In genomic region chr2:222709191-222709891, GRCh38 we compare ENCODE assay signal across 8 cellular contexts. TPM values are rescaled to one million over a fixed set of nuclear protein-coding genes. Genes with fewer than 3 reads are reported as not detected.
DNase-seq lines count a peak whose midpoint lies in the region; ATAC-seq and TF ChIP-seq lines count a peak whose summit lies in the region.

No MANE protein-coding gene starts in this region.

- H3K27me3 ChIP-seq in endodermal cell (ENCODE audit: control insufficient read depth, insufficient read depth, low read length, poor library complexity, severe bottlenecking) = peaks cover 18% of the 10 kb centered on the region

- peaks cover 4% of the 10 kb centered on the region for H3K4me1 ChIP-seq in endodermal cell (ENCODE audit: control insufficient read depth, insufficient read depth, low read length)

- no peak for ATAC-seq in activated CD8-positive, alpha-beta memory T cell treated with anti-CD3 and anti-CD28 coated beads, Interleukin-2, amount 10 ng/mL, durations not matched to agents 7 days and 5 days
- peak; percentile 57 for ATAC-seq in HG03108 (IDR thresholded peaks at IDR 0.05; ENCODE audit: unreplicated experiment)

- CTCF ChIA-PET in activated CD8-positive, alpha-beta memory T cell treated with anti-CD3 and anti-CD28 coated beads, Interleukin-2, amount 10 ng/mL, durations not matched to agents 7 days and 5 days (lab: Charles Lee) = interaction anchor here (0.7 to 2.2 kb wide), 10 partner anchors 9 to 238 kb away, joined by 3 to 6 read pairs (median 4); no protein-coding TSS in a partner anchor

- DNase-seq in activated CD8-positive, alpha-beta memory T cell treated with anti-CD3 and anti-CD28 coated beads, Interleukin-2, amount 10 ng/mL, durations not matched to agents 7 days and 5 days = peak; percentile 41
- no peak for DNase-seq in activated CD8-positive, alpha-beta memory T cell treated with anti-CD3 and anti-CD28 coated beads for 24 hours
- DNase-seq in RPMI7951 (ENCODE audit: low read depth) (peak; percentile 100), endodermal cell (peak; percentile 69), mesothelial cell of epicardium (ENCODE audit: low spot score in 2 of 2, unreplicated experiment in 2 of 2) (peak; percentile 31 to 42), T-helper 2 cell (no peak)
- DNase-seq in stimulated activated CD4-positive, alpha-beta T cell treated with anti-CD3 and anti-CD28 coated beads, Interleukin-12 subunit alpha, Interleukin-12 subunit beta, amount 100 ng/mL, for 4 hours = no peak

- H3K9me3 ChIP-seq in endodermal cell (ENCODE audit: control insufficient read depth, low read length) = no peaks in the 10 kb centered on the region

- H3K27me3 Mint-ChIP-seq in activated CD8-positive, alpha-beta memory T cell treated with anti-CD3 and anti-CD28 coated beads, Interleukin-2, amount 10 ng/mL, durations not matched to agents 7 days and 5 days = peaks cover 60% of the 10 kb centered on the region
- H3K27me3 Mint-ChIP-seq in endodermal cell (ENCODE audit: insufficient read depth) = peaks cover 17% of the 10 kb centered on the region
- peaks cover 5% of the 10 kb centered on the region for H3K27me3 Mint-ChIP-seq in mesothelial cell of epicardium (ENCODE audit: low read depth)

- no peaks in the 10 kb centered on the region for H3K36me3 ChIP-seq in endodermal cell (ENCODE audit: control insufficient read depth, insufficient read depth, low read length)

- H3K4me3 Mint-ChIP-seq in activated CD8-positive, alpha-beta memory T cell treated with anti-CD3 and anti-CD28 coated beads, Interleukin-2, amount 10 ng/mL, durations not matched to agents 7 days and 5 days = no peak overlapping the region
- no peak overlapping the region for H3K4me3 Mint-ChIP-seq in endodermal cell
- H3K4me3 Mint-ChIP-seq in mesothelial cell of epicardium = peak overlapping the region; percentile 49

- no peak overlapping the region for H3K27ac Mint-ChIP-seq in activated CD8-positive, alpha-beta memory T cell treated with anti-CD3 and anti-CD28 coated beads, Interleukin-2, amount 10 ng/mL, durations not matched to agents 7 days and 5 days
- H3K27ac Mint-ChIP-seq in endodermal cell (no peak overlapping the region), mesothelial cell of epicardium (peak overlapping the region; percentile 87)

- H3K27ac ChIP-seq in endodermal cell (ENCODE audit: low read depth, low read length) = peak overlapping the region; percentile 67

- no peak overlapping the region for H3K4me3 ChIP-seq in endodermal cell (ENCODE audit: low read length)

- peaks cover 20% of the 10 kb centered on the region for H3K4me1 Mint-ChIP-seq in activated CD8-positive, alpha-beta memory T cell treated with anti-CD3 and anti-CD28 coated beads, Interleukin-2, amount 10 ng/mL, durations not matched to agents 7 days and 5 days
- H3K4me1 Mint-ChIP-seq in endodermal cell = peaks cover 14% of the 10 kb centered on the region
- H3K4me1 Mint-ChIP-seq in mesothelial cell of epicardium = peaks cover 17% of the 10 kb centered on the region

- H3K36me3 Mint-ChIP-seq in activated CD8-positive, alpha-beta memory T cell treated with anti-CD3 and anti-CD28 coated beads, Interleukin-2, amount 10 ng/mL, durations not matched to agents 7 days and 5 days = no peaks in the 10 kb centered on the region
- no peaks in the 10 kb centered on the region for H3K36me3 Mint-ChIP-seq in endodermal cell (ENCODE audit: low read depth)
- H3K36me3 Mint-ChIP-seq in mesothelial cell of epicardium = no peaks in the 10 kb centered on the region

- H3K9ac ChIP-seq in endodermal cell (ENCODE audit: extremely low read depth, low read length, poor library complexity, severe bottlenecking) = no peak overlapping the region

- 76 to 80% methylated on average over 15 to 16 of the region's 16 CpGs for WGBS in endodermal cell (ENCODE audit: insufficient coverage in 1 of 2, insufficient read length in 1 of 2), 2 experiments

- TF ChIP-seq CTCF in endodermal cell (conservative IDR thresholded peaks at IDR 0.05) (no peak), mesothelial cell of epicardium (IDR thresholded peaks at IDR 0.05; ENCODE audit: unreplicated experiment) (no peak)

- no peaks in the 10 kb centered on the region for H3K9me3 Mint-ChIP-seq in activated CD8-positive, alpha-beta memory T cell treated with anti-CD3 and anti-CD28 coated beads, Interleukin-2, amount 10 ng/mL, durations not matched to agents 7 days and 5 days (ENCODE audit: low read depth)
- H3K9me3 Mint-ChIP-seq in endodermal cell (no peaks in the 10 kb centered on the region), mesothelial cell of epicardium (no peaks in the 10 kb centered on the region)

RNA-seq across cellular contexts. Expression of gene MOGAT1, which starts 37.9 kb away (rescaled TPM):
- not detected for total RNA-seq in activated CD8-positive, alpha-beta memory T cell treated with anti-CD3 and anti-CD28 coated beads, Interleukin-2, amount 10 ng/mL, durations not matched to agents 7 days and 5 days
- total RNA-seq in RPMI7951 (2014; rRNA removed; shearing (Covaris generic)) = 0.24 and 0.29 TPM in 2 replicates
- not detected for total RNA-seq in endodermal cell
- 0.21 TPM for polyA plus RNA-seq in endodermal cell (2013, experiment 1 of 2)
- not detected for polyA plus RNA-seq in endodermal cell (2013, experiment 2 of 2)
- total RNA-seq in mesothelial cell of epicardium = not detected in 3 replicates

RNA-seq across cellular contexts. Expression of gene FARSB, which starts 53.4 kb away (rescaled TPM):
- 10 to 100 TPM; 25.8 to 33.1 TPM for total RNA-seq in activated CD8-positive, alpha-beta memory T cell treated with anti-CD3 and anti-CD28 coated beads, Interleukin-2, amount 10 ng/mL, durations not matched to agents 7 days and 5 days
- 48.3 and 59.4 TPM in 2 replicates for total RNA-seq in RPMI7951 (2014; rRNA removed; shearing (Covaris generic))
- total RNA-seq in endodermal cell (10 to 100 TPM; 15.9 to 18.3 TPM), mesothelial cell of epicardium (17.7 to 19.1 TPM (median 18.5 TPM) in 3 replicates)
- 31.4 TPM for polyA plus RNA-seq in endodermal cell (2013, experiment 1 of 2)
- 28.4 TPM for polyA plus RNA-seq in endodermal cell (2013, experiment 2 of 2)

Comparison
In these comparisons a context has a peak if more than half of its experiments do, and no peak if none do; other contexts are left out.
1. DNase-seq: peak in activated CD8-positive, alpha-beta memory T cell treated with anti-CD3 and anti-CD28 coated beads, Interleukin-2, amount 10 ng/mL, durations not matched to agents 7 days and 5 days (single experiment), RPMI7951 (single experiment), endodermal cell (single experiment) and mesothelial cell of epicardium (2 of 2); none in activated CD8-positive, alpha-beta memory T cell treated with anti-CD3 and anti-CD28 coated beads for 24 hours (single experiment), T-helper 2 cell (0 of 5) and stimulated activated CD4-positive, alpha-beta T cell treated with anti-CD3 and anti-CD28 coated beads, Interleukin-12 subunit alpha, Interleukin-12 subunit beta, amount 100 ng/mL, for 4 hours (single experiment).